2 cellular contexts compared by ENCODE assay signal in the genomic region with DNA sequence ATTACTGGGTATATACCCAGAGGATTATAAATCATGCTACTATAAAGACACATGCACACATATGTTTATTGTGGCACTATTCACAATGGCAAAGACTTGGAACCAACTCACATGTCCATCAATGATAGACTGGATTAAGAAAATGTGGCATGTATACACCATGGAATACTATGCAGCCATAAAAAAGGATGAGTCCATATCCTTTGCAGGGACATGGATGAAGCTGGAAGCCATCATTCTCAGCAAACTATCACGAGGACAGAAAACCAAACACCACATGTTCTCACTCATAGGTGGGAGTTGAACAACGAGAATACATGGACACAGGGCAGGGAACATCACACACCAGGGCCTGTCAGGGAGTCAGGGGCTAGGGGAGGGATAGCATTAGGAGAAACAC. TPM values are rescaled to one million over a fixed set of nuclear protein-coding genes. Genes with fewer than 3 reads are reported as not detected.
"Had no signal": no experiment of that assay in that cellular context is flagged by ENCODE, and none has a peak within 500 bp of the region (broad histone marks: within the 10 kb centered on the region; RNA-seq: fewer than 3 reads in every experiment).

No MANE protein-coding gene starts in this region.

RNA-seq across cellular contexts. Expression of a gene that starts 52.8 kb away (rescaled TPM):
- total RNA-seq: activated CD4-positive, alpha-beta T cell treated with anti-CD3 and anti-CD28 coated beads, Interleukin-2, amount 10 ng/mL, durations not matched to agents 24 days and 14 days; WTC11 had no signal
